ENCODE assay signal across 1 cellular context in the genomic region with DNA sequence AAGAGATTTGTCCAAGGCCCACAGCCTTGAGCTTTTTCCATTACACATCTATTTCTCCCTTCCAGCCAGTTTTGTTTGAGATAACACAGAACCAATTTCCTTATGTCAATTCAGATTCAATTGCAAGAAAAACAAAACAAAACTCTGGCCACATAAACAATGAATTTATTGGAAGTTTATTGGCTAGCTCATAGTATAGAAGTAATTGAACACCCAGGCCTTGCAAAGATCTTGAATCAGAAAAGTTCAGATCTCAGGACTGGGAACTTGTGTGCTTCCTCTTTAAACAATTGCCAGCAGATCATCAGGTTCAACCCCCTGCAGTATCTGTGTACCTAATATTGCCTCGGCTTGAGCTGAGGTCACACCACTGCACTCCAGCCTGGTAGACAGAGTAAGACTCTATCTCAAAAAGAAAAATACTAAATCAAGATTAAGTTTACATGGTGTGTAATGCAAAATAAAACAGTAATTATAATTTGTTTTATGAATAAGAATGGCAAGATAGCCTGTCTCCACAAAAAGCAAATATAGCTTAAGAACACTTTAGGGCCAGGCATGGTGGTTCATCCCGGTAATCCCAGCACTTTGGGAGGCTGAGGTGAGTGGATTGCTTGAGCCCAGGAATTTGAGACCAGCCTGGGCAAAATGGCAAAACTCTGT.
TF ChIP-seq lines count a peak whose summit lies in the region.

No MANE protein-coding gene starts in this region.

TF ChIP-seq in HEK293, 187 proteins besides CTCF, POLR2A, EP300 and RAD21 (continued from another document):
- TF ChIP-seq ZNF26 (tag by site-specific recombination; IDR thresholded peaks at IDR 0.05) (no peak), ZBTB17 (tag by site-specific recombination; IDR thresholded peaks at IDR 0.05) (peak; percentile 59), PRDM10 (tag by site-specific recombination; IDR thresholded peaks at IDR 0.05) (peak; percentile 98), FEZF1 (tag by site-specific recombination; IDR thresholded peaks at IDR 0.05) (peak; percentile 35; the same call in 1 of the 2 replicates), TRIM28 (IDR thresholded peaks at IDR 0.05; ENCODE audit: borderline replicate concordance, low read length) (0 out of 2 replicates have a peak, but pooled peaks have one; percentile 28), ZNF140 (tag by site-specific recombination; IDR thresholded peaks at IDR 0.05) (no peak), ZNF791 (tag by site-specific recombination; IDR thresholded peaks at IDR 0.05) (no peak), KLF10 (tag by site-specific recombination; IDR thresholded peaks at IDR 0.05) (0 out of 2 replicates have a peak, but pooled peaks have one; percentile 36), ZNF623 (tag by site-specific recombination; IDR thresholded peaks at IDR 0.05) (no peak), ZNF23 (tag by site-specific recombination; IDR thresholded peaks at IDR 0.05; ENCODE audit: borderline replicate concordance) (no peak), ZNF18 (tag by site-specific recombination; IDR thresholded peaks at IDR 0.05) (0 out of 2 replicates have a peak, but pooled peaks have one; percentile 48), PRDM6 (tag by site-specific recombination; IDR thresholded peaks at IDR 0.05) (peak; percentile 88), REPIN1 (tag by site-specific recombination; IDR thresholded peaks at IDR 0.05; ENCODE audit: low read depth) (no peak), ZEB2 (tag by site-specific recombination; IDR thresholded peaks at IDR 0.05) (peak; percentile 56; the same call in 1 of the 2 replicates)
- TF ChIP-seq, protein P1, sequence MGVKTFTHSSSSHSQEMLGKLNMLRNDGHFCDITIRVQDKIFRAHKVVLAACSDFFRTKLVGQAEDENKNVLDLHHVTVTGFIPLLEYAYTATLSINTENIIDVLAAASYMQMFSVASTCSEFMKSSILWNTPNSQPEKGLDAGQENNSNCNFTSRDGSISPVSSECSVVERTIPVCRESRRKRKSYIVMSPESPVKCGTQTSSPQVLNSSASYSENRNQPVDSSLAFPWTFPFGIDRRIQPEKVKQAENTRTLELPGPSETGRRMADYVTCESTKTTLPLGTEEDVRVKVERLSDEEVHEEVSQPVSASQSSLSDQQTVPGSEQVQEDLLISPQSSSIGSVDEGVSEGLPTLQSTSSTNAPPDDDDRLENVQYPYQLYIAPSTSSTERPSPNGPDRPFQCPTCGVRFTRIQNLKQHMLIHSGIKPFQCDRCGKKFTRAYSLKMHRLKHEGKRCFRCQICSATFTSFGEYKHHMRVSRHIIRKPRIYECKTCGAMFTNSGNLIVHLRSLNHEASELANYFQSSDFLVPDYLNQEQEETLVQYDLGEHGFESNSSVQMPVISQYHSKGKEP (tag by site-specific recombination; IDR thresholded peaks at IDR 0.05): peak; percentile 51; the same call in 1 of the 2 replicates
